In genomic region chr12:6603095-6603567, GRCh38 we compare ENCODE assay signal across 9 cellular contexts. TPM values are rescaled to one million over a fixed set of nuclear protein-coding genes. Genes with fewer than 3 reads are reported as not detected.
DNase-seq lines count a peak whose midpoint lies in the region; ATAC-seq, FAIRE-seq and TF ChIP-seq lines count a peak whose summit lies in the region.
"Had no signal": no experiment of that assay in that cellular context is flagged by ENCODE, and none has a peak within 500 bp of the region (broad histone marks: within the 10 kb centered on the region; RNA-seq: fewer than 3 reads in every experiment).

No MANE protein-coding gene starts in this region.

- peaks cover 46% of the 10 kb centered on the region for H3K4me1 ChIP-seq in muscle layer of colon (ENCODE audit: insufficient read depth, low read length)
- peaks cover 3 to 25% (median 15%) of the 10 kb centered on the region in 3 donors for H3K4me1 ChIP-seq in pancreas

- H3K27me3 ChIP-seq in muscle layer of colon (ENCODE audit: control insufficient read depth in 1 of 2, insufficient read depth in 2 of 2, low read length in 2 of 2) (no peaks in the 10 kb centered on the region), pancreas (no peaks in the 10 kb centered on the region)

- ATAC-seq in HG03460 (IDR thresholded peaks at IDR 0.05; ENCODE audit: unreplicated experiment): no peak
- no peak for ATAC-seq in GM18861 (IDR thresholded peaks at IDR 0.05; ENCODE audit: unreplicated experiment)
- ATAC-seq in pancreas: no peak

- no peaks in the 10 kb centered on the region for H3K9me3 ChIP-seq in muscle layer of colon (ENCODE audit: low read length)
- H3K9me3 ChIP-seq in pancreas: no peaks in the 10 kb centered on the region

- H3K27ac ChIP-seq in cingulate gyrus (ENCODE audit: low read depth, low read length) (peak overlapping the region; percentile 31), muscle layer of colon (ENCODE audit: low read depth, low read length) (peak overlapping the region; percentile 62), pancreas (peak overlapping the region in 1 of 4 donors; percentile 28)

- DNase-seq in GM12892 (ENCODE audit: insufficient read length) (no peak), RPMI8226 (peak; percentile 40), ureter (ENCODE audit: low spot score) (no peak), pancreas (no peak)

- 32 to 41% methylated on average over 5 to 6 of the region's 6 CpGs for WGBS in pancreas, 2 donors

- TF ChIP-seq POLR2A in GM12892 (IDR thresholded peaks at IDR 0.05; ENCODE audit: low read depth, low read length): no peak

- no peak for TF ChIP-seq CTCF in pancreas (IDR thresholded peaks at IDR 0.05)

- H3K4me3 ChIP-seq in muscle layer of colon (ENCODE audit: low read depth in 1 of 2, low read length in 2 of 2) (peak overlapping the region; percentile 12 to 21), pancreas (peak overlapping the region in 1 of 4 donors; percentile 5)

- intact Hi-C loops in pancreas (cut with DNase I): no loop called here

- peak; percentile 33 for FAIRE-seq in GM12892 (lab: Jason Lieb, UNC)
- FAIRE-seq in pancreas (lab: Jason Lieb, UNC): no peak

- peak overlapping the region; percentile 23 for H3K9ac ChIP-seq in muscle layer of colon (ENCODE audit: low read length)

- peaks cover 45% of the 10 kb centered on the region for H3K36me3 ChIP-seq in muscle layer of colon (ENCODE audit: insufficient read depth, low read length)
- H3K36me3 ChIP-seq in pancreas: peaks cover 4 to 45% (median 19%) of the 10 kb centered on the region in 3 donors

RNA-seq across cellular contexts. Expression of gene CHD4, which starts 4.0 kb away (rescaled TPM):
- 95.7 TPM for polyA plus RNA-seq in GM12892 (2012; ENCODE audit: missing spikeins)
- total RNA-seq in ureter (232 TPM), pancreas (100 to 1,000 TPM in 3 of 6 donors, 10 to 100 TPM in 3; 96.5 to 123 (median 105) TPM)
- 100 to 1,000 TPM; 125 to 134 TPM for polyA plus RNA-seq in pancreas

RNA-seq across cellular contexts. Expression of gene LPAR5, which starts 32.6 kb away (rescaled TPM):
- 1.7 TPM for polyA plus RNA-seq in GM12892 (2012; ENCODE audit: missing spikeins)
- 13.6 TPM for total RNA-seq in ureter
- total RNA-seq in pancreas: 1 to 10 TPM in 2 of 6 donors, under 1 TPM in 4; 0.09 to 2.4 (median 0.71) TPM
- polyA plus RNA-seq in pancreas: under 1 TPM; 0.19 to 0.23 TPM
- total RNA-seq: NCI-H460 had no signal

RNA-seq across cellular contexts. Expression of gene NOP2, which starts 35.0 kb away (rescaled TPM):
- polyA plus RNA-seq in GM12892 (2012; ENCODE audit: missing spikeins): 60.0 TPM
- 51.7 TPM for total RNA-seq in ureter
- total RNA-seq in pancreas: 10 to 100 TPM in 4 of 6 donors, 1 to 10 TPM in 2; 9.1 to 17.7 (median 15.1) TPM
- 10 to 100 TPM; 32.2 to 41.3 TPM for polyA plus RNA-seq in pancreas

RNA-seq across cellular contexts. Expression of gene ACRBP, which starts 44.1 kb away (rescaled TPM):
- polyA plus RNA-seq in GM12892 (2012; ENCODE audit: missing spikeins): 2.1 TPM
- 2.3 TPM for total RNA-seq in ureter
- total RNA-seq in pancreas: 1 to 10 TPM; 1.3 to 4.1 (median 1.8) TPM
- 1 to 10 TPM; 1.2 to 2.2 TPM for polyA plus RNA-seq in pancreas

RNA-seq across cellular contexts. Expression of gene IFFO1, which starts 47.3 kb away (rescaled TPM):
- 6.2 TPM for polyA plus RNA-seq in GM12892 (2012; ENCODE audit: missing spikeins)
- total RNA-seq in ureter (13.7 TPM), pancreas (10 to 100 TPM in 1 of 6 donors, 1 to 10 TPM in 5; 4.0 to 10.2 (median 4.9) TPM)
- polyA plus RNA-seq in pancreas: 10 to 100 TPM; 22.1 to 36.5 TPM
